10 cellular contexts compared by ENCODE assay signal in genomic region chr2:235577404-235578330, GRCh38.
A peak's percentile ranks its signal among the peaks of the same experiment; 100 is the strongest.
DNase-seq lines count a peak whose midpoint lies in the region; ATAC-seq and TF ChIP-seq lines count a peak whose summit lies in the region.
"Had no signal": no experiment of that assay in that cellular context is flagged by ENCODE, and none has a peak within 500 bp of the region (broad histone marks: within the 10 kb centered on the region; RNA-seq: fewer than 3 reads in every experiment).

No MANE protein-coding gene starts in this region.

- no peak overlapping the region for H2AFZ ChIP-seq in GM23248

- H3K4me3 ChIP-seq in GM23248 = no peak overlapping the region
- peak overlapping the region in 1 of 2 donors; percentile 18 for H3K4me3 ChIP-seq in right atrium auricular region
- H3K4me3 ChIP-seq: MG63 had no signal

- H3K4me1 ChIP-seq in GM23248 (ENCODE audit: insufficient read depth) (no peaks in the 10 kb centered on the region), right atrium auricular region (peaks cover 0 to 26% of the 10 kb centered on the region in 2 donors)

- H3K27me3 ChIP-seq in GM23248 (replicated peaks; ENCODE audit: insufficient read depth) = no peaks in the 10 kb centered on the region
- no peaks in the 10 kb centered on the region for H3K27me3 ChIP-seq in right atrium auricular region
- H3K27me3 ChIP-seq: MG63 had no signal

- H3K9ac ChIP-seq in GM23248 = no peak overlapping the region

- H3K27ac ChIP-seq in GM23248 = no peak overlapping the region
- peak overlapping the region; percentile 96 for H3K27ac ChIP-seq in angular gyrus (ENCODE audit: low read depth, low read length)
- peak overlapping the region in 1 of 2 donors; percentile 34 for H3K27ac ChIP-seq in right atrium auricular region

- in situ Hi-C loops in GM23248 (cut with MboI) = no loop called here

- H3K9me3 ChIP-seq in GM23248 (ENCODE audit: low read depth) = no peaks in the 10 kb centered on the region
- no peaks in the 10 kb centered on the region for H3K9me3 ChIP-seq in right atrium auricular region
- H3K9me3 ChIP-seq: MG63 had no signal

- no peaks in the 10 kb centered on the region for H3K36me3 ChIP-seq in GM23248 (ENCODE audit: low read depth)
- no peaks in the 10 kb centered on the region for H3K36me3 ChIP-seq in right atrium auricular region
- H3K36me3 ChIP-seq: MG63 had no signal

- no peaks in the 10 kb centered on the region for H3K9me2 ChIP-seq in GM23248 (ENCODE audit: insufficient read depth)

- peaks cover 9% of the 10 kb centered on the region; the same call in 1 of the 2 replicates for H4K20me1 ChIP-seq in GM23248 (ENCODE audit: insufficient read depth)

- no peak overlapping the region for H3K4me2 ChIP-seq in GM23248 (ENCODE audit: unreplicated experiment)

- TF ChIP-seq CTCF in right atrium auricular region (IDR thresholded peaks at IDR 0.05) = no peak

- WGBS in GM23248 (ENCODE audit: low coverage in 1 of 2, low lambda C conversion rate in 2 of 2, missing lambda C conversion rate in 2 of 2), 2 experiments = 65 to 66% methylated on average over 28 of the region's 28 CpGs

- H3K79me2 ChIP-seq in GM23248 (ENCODE audit: insufficient read depth) = peaks cover 92% of the 10 kb centered on the region

- ATAC-seq in HG03108 (IDR thresholded peaks at IDR 0.05; ENCODE audit: unreplicated experiment) (no peak), HG03460 (IDR thresholded peaks at IDR 0.05; ENCODE audit: unreplicated experiment) (no peak), GM21381 (IDR thresholded peaks at IDR 0.05; ENCODE audit: unreplicated experiment) (no peak)
- ATAC-seq: SK-N-SH treated with all-trans-retinoic acid at 6 μM for 48 hours had no signal

- no peaks in the 10 kb centered on the region for H3F3A ChIP-seq in GM23248 (ENCODE audit: insufficient read depth)

- DNase-seq in GM23248 = peak; percentile 21
- DNase-seq in right atrium auricular region (ENCODE audit: low spot score) = peak; percentile 63
- DNase-seq in pons (ENCODE audit: low spot score) = peak; percentile 98
- DNase-seq in activated CD4-positive, alpha-beta T cell treated with anti-CD3 and anti-CD28 coated beads, Interleukin-2, amount 50 U/mL, for 4 hours = no peak
- DNase-seq: MG63 had no signal

Comparison
In these comparisons a context has a peak if more than half of its experiments do, and no peak if none do; other contexts are left out.
1. DNase-seq: peak in GM23248 (single experiment), right atrium auricular region (single experiment) and pons (single experiment); none in activated CD4-positive, alpha-beta T cell treated with anti-CD3 and anti-CD28 coated beads, Interleukin-2, amount 50 U/mL, for 4 hours (0 of 2).